In genomic region chr6:155085582-155086253, GRCh38 we compare ENCODE assay signal across 13 cellular contexts.
DNase-seq lines count a peak whose midpoint lies in the region; ATAC-seq and TF ChIP-seq lines count a peak whose summit lies in the region.
"Had no signal": no experiment of that assay in that cellular context is flagged by ENCODE, and none has a peak within 500 bp of the region (broad histone marks: within the 10 kb centered on the region; RNA-seq: fewer than 3 reads in every experiment).

No MANE protein-coding gene starts in this region.

- no peak overlapping the region for H3K4me2 ChIP-seq in trophoblast cell (ENCODE audit: low read length)

- peak overlapping the region; percentile 54 for H2BK12ac ChIP-seq in trophoblast cell (ENCODE audit: low read length)

- DNase-seq in RPMI7951 (ENCODE audit: low read depth) (peak; percentile 56), epithelial cell of proximal tubule (ENCODE audit: low read depth) (peak; percentile 16), trophoblast cell (peak; percentile 82 to 84), superior temporal gyrus (ENCODE audit: extremely low spot score) (no peak), DMS53 (lab: John Stamatoyannopoulos, UW) (no peak), DMS53 treated with DMSO at 0.1 percent for 48 hours (lab: John Stamatoyannopoulos, UW; ENCODE audit: unreplicated experiment) (no peak)
- DNase-seq: activated CD8-positive, alpha-beta memory T cell treated with anti-CD3 and anti-CD28 coated beads, Interleukin-2, amount 50 U/mL, for 4 hours; effector CD4-positive, alpha-beta T cell; stimulated activated CD4-positive, alpha-beta T cell treated with anti-CD3 and anti-CD28 coated beads, Interleukin-2, amount 100 ng/mL, for 24 hours; stimulated activated naive B cell treated with anti-CD40 and anti-IgM and Interleukin-4, amounts not matched to agents 10 μg/mL and 1 μg/mL and 100 μg/mL, for 72 hours had no signal

- no peaks in the 10 kb centered on the region for H3K9me3 ChIP-seq in HEK293 (ENCODE audit: control insufficient read depth, insufficient read depth, low read depth, low read length)
- H3K9me3 ChIP-seq in trophoblast cell (ENCODE audit: insufficient read depth, low read depth, low read length), result no peaks in the 10 kb centered on the region
- H3K9me3 ChIP-seq: prostate gland had no signal

- no peak overlapping the region for H2BK120ac ChIP-seq in trophoblast cell (ENCODE audit: insufficient read depth, low read length, poor library complexity)

- no CpG with 5 or more reads among the region's 8 CpGs for WGBS in trophoblast cell (ENCODE audit: extremely low coverage, insufficient coverage, insufficient read length)

- H3K36me3 ChIP-seq in HEK293 (ENCODE audit: control insufficient read depth in 2 of 2, insufficient read depth in 1 of 2, low read length in 2 of 2) (peaks cover 0 to 6% of the 10 kb centered on the region in 2 experiments; a peak in 1 of 3 replicates), trophoblast cell (ENCODE audit: control insufficient read depth in 1 of 2, insufficient read depth in 2 of 2, low read length in 2 of 2) (no peaks in the 10 kb centered on the region)
- H3K36me3 ChIP-seq: prostate gland had no signal

- no peak overlapping the region for H3K4ac ChIP-seq in trophoblast cell (ENCODE audit: low read depth, low read length)

- peaks cover 2% of the 10 kb centered on the region for H3K79me1 ChIP-seq in trophoblast cell (ENCODE audit: low read length)

- H2BK5ac ChIP-seq in trophoblast cell (ENCODE audit: low read depth, low read length, poor library complexity), result no peak overlapping the region

- TF ChIP-seq CTCF in HEK293 (tag by site-specific recombination; IDR thresholded peaks at IDR 0.05), result no peak
- TF ChIP-seq CTCF in epithelial cell of proximal tubule (conservative IDR thresholded peaks at IDR 0.05; ENCODE audit: low read depth, low read length), result no peak

- POLR2A ChIA-PET in HEK293 (lab: Yijun Ruan, JAX), result interaction anchor here (0.8 to 1.0 kb wide), 2 partner anchors 70 to 229 kb away, joined by 3 to 4 read pairs; partner anchors contain the start of gene TFB1M

- H4K91ac ChIP-seq in trophoblast cell (ENCODE audit: low read depth, low read length), result no peak overlapping the region

- H3K79me2 ChIP-seq in trophoblast cell (ENCODE audit: control insufficient read depth, insufficient read depth, low read length, poor library complexity), result no peaks in the 10 kb centered on the region

- no peaks in the 10 kb centered on the region for H3K27me3 ChIP-seq in trophoblast cell (ENCODE audit: insufficient read depth, low read length)

- CTCF ChIA-PET in HEK293 (lab: Yijun Ruan, JAX), result interaction anchor here (0.7 to 1.6 kb wide), 5 partner anchors 86 to 412 kb away, joined by 3 to 9 read pairs (median 4); no protein-coding TSS in a partner anchor

- H3K9ac ChIP-seq in trophoblast cell (ENCODE audit: low read length), result no peak overlapping the region

- H4K12ac ChIP-seq in trophoblast cell (ENCODE audit: low read depth, low read length), result no peak overlapping the region

- no peak overlapping the region for H2AK5ac ChIP-seq in trophoblast cell (ENCODE audit: low read length)

- H4K8ac ChIP-seq in trophoblast cell (ENCODE audit: low read depth, low read length), result no peak overlapping the region

- H3K4me1 ChIP-seq in HEK293 (ENCODE audit: control insufficient read depth, insufficient read depth, low read length), result peaks cover 8% of the 10 kb centered on the region
- peaks cover 6 to 10% of the 10 kb centered on the region in 2 experiments for H3K4me1 ChIP-seq in trophoblast cell (ENCODE audit: control insufficient read depth in 1 of 2, insufficient read depth in 2 of 2, low read length in 2 of 2)
- H3K4me1 ChIP-seq: prostate gland had no signal

- no peak overlapping the region for H2AFZ ChIP-seq in trophoblast cell (ENCODE audit: insufficient read depth, low read length, poor library complexity)

- no peak for ATAC-seq in HG03280 (IDR thresholded peaks at IDR 0.05; ENCODE audit: unreplicated experiment)
- ATAC-seq: stimulated activated naive B cell treated with anti-CD40 and anti-IgM and Interleukin-4, amounts not matched to agents 10 μg/mL and 1 μg/mL and 100 μg/mL, for 72 hours had no signal

- no peak overlapping the region for H3K14ac ChIP-seq in trophoblast cell (ENCODE audit: low read length)

- H3K4me3 ChIP-seq in HEK293 (ENCODE audit: low read depth, low read length) (no peak overlapping the region), epithelial cell of proximal tubule (ENCODE audit: low read depth, low read length) (no peak overlapping the region), trophoblast cell (ENCODE audit: low read depth, low read length) (no peak overlapping the region)
- H3K4me3 ChIP-seq: prostate gland had no signal

- no peak overlapping the region for H3K18ac ChIP-seq in trophoblast cell (ENCODE audit: low read length)

- no peak overlapping the region for H3K23ac ChIP-seq in trophoblast cell (ENCODE audit: low read length)

- H3K27ac ChIP-seq in HEK293 (ENCODE audit: extremely low read depth, low read depth, low read length) (no peak overlapping the region; the same call in 1 of the 2 replicates), trophoblast cell (ENCODE audit: low read depth, low read length) (peak overlapping the region; percentile 17)
- H3K27ac ChIP-seq: prostate gland had no signal

TF ChIP-seq in HEK293, 187 proteins besides CTCF, POLR2A, EP300 and RAD21:
- TF ChIP-seq ZNF629 (tag by site-specific recombination; IDR thresholded peaks at IDR 0.05) (peak; percentile 50; the same call in 1 of the 2 replicates), GLI2 (tag by site-specific recombination; IDR thresholded peaks at IDR 0.05; ENCODE audit: borderline replicate concordance, low read depth) (no peak), ZNF571 (tag by site-specific recombination; IDR thresholded peaks at IDR 0.05) (no peak), PRDM6 (tag by site-specific recombination; IDR thresholded peaks at IDR 0.05) (peak; percentile 53), SP7 (tag by site-specific recombination; IDR thresholded peaks at IDR 0.05) (0 out of 2 replicates have a peak, but pooled peaks have one; percentile 38), ZNF366 (tag by site-specific recombination; conservative IDR thresholded peaks at IDR 0.05) (peak; percentile 72), SP3 (tag by site-specific recombination; IDR thresholded peaks at IDR 0.05) (no peak; the same call in 1 of the 2 replicates), ZNF10 (tag by site-specific recombination; IDR thresholded peaks at IDR 0.05) (peak; percentile 63), KLF10 (tag by site-specific recombination; IDR thresholded peaks at IDR 0.05) (0 out of 2 replicates have a peak, but pooled peaks have one; percentile 27), FEZF1 (tag by site-specific recombination; IDR thresholded peaks at IDR 0.05) (peak; percentile 13; the same call in 1 of the 2 replicates), ZNF558 (tag by site-specific recombination; IDR thresholded peaks at IDR 0.05) (no peak), ZNF394 (tag by site-specific recombination; IDR thresholded peaks at IDR 0.05; ENCODE audit: borderline replicate concordance) (0 out of 2 replicates have a peak, but pooled peaks have one; percentile 19), KLF17 (tag by site-specific recombination; IDR thresholded peaks at IDR 0.05) (peak; percentile 79), MYNN (tag by site-specific recombination; IDR thresholded peaks at IDR 0.05; ENCODE audit: borderline replicate concordance) (no peak), ZNF776 (tag by site-specific recombination; IDR thresholded peaks at IDR 0.05; ENCODE audit: borderline replicate concordance) (no peak), KLF8 (tag by site-specific recombination; IDR thresholded peaks at IDR 0.05) (0 out of 2 replicates have a peak, but pooled peaks have one; percentile 37), ZNF76 (tag by site-specific recombination; IDR thresholded peaks at IDR 0.05; ENCODE audit: borderline replicate concordance, low read depth) (no peak), INSM2 (tag by site-specific recombination; IDR thresholded peaks at IDR 0.05) (no peak), MEIS1 (CRISPR knock-in tag; IDR thresholded peaks at IDR 0.05; ENCODE audit: borderline replicate concordance) (peak; percentile 98), ZEB2 (tag by site-specific recombination; IDR thresholded peaks at IDR 0.05) (0 out of 2 replicates have a peak, but pooled peaks have one; percentile 30)

Comparison
In these comparisons a context has a peak if more than half of its experiments do, and no peak if none do; other contexts are left out.
1. DNase-seq: peak in RPMI7951 (single experiment), epithelial cell of proximal tubule (single experiment) and trophoblast cell (2 of 2); none in superior temporal gyrus (single experiment), DMS53 (single experiment) and DMS53 treated with DMSO at 0.1 percent for 48 hours (single experiment).